23 cellular contexts compared by ENCODE assay signal in the genomic region with DNA sequence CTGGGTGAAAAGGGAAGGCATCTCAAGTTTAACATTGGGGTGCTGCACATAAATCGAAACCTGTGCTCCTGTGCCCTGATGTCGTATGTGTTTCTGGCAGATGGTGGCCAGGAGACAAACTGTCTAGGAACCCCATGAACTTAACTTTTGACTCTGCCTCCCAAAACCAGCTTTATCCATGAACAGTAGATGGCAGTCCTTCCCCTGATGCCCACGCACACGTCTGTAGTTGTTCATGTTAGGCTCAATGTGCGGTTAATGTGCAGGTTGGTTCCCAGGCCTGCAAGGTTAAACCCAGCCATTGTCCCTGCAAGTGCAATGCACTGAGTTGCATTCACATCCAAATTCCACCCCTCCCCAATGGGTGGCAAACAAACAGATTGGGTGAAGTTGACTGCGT. TPM values are rescaled to one million over a fixed set of nuclear protein-coding genes. Genes with fewer than 3 reads are reported as not detected.
DNase-seq lines count a peak whose midpoint lies in the region; ATAC-seq, FAIRE-seq and TF ChIP-seq lines count a peak whose summit lies in the region.
"Had no signal": no experiment of that assay in that cellular context is flagged by ENCODE, and none has a peak within 500 bp of the region (broad histone marks: within the 10 kb centered on the region; RNA-seq: fewer than 3 reads in every experiment).

No MANE protein-coding gene starts in this region.

- intact Hi-C loops in HepG2 (cut with micrococcal nuclease; ENCODE audit: unreplicated experiment) (no loop called here), right lobe of liver (cut with DNase I) (no loop called here)

- H3K9me3 Mint-ChIP-seq in chondrocyte (ENCODE audit: low read depth) (peaks cover 8% of the 10 kb centered on the region), type B pancreatic cell (no peaks in the 10 kb centered on the region)
- H3K9me3 Mint-ChIP-seq: natural killer cell had no signal

- no peak overlapping the region for H3K4me2 ChIP-seq in HepG2 (ENCODE audit: low read depth, low read length)

- no peak for TF ChIP-seq POLR2A in HepG2 (IDR thresholded peaks at IDR 0.05; ENCODE audit: insufficient read depth in 1 of 2, low read depth in 2 of 2, low read length in 2 of 2)
- TF ChIP-seq POLR2A in right lobe of liver (IDR thresholded peaks at IDR 0.05) = no peak
- TF ChIP-seq POLR2A in NB4 (IDR thresholded peaks at IDR 0.05; ENCODE audit: extremely low read depth, insufficient read length) = no peak
- TF ChIP-seq POLR2A in suprapubic skin (IDR thresholded peaks at IDR 0.05) = no peak

- TF ChIP-seq CTCF in HepG2 (CRISPR knock-in tag; IDR thresholded peaks at IDR 0.05) = peak; percentile 46
- no peak for TF ChIP-seq CTCF in right lobe of liver (IDR thresholded peaks at IDR 0.05)
- TF ChIP-seq CTCF in NB4 (IDR thresholded peaks at IDR 0.05; ENCODE audit: low read depth, low read length) = peak; percentile 36
- peak; percentile 14 for TF ChIP-seq CTCF in chondrocyte (IDR thresholded peaks at IDR 0.05)
- TF ChIP-seq CTCF in suprapubic skin (IDR thresholded peaks at IDR 0.05) = no peak
- no peak for TF ChIP-seq CTCF in type B pancreatic cell (conservative IDR thresholded peaks at IDR 0.05)

- no TSS peak for BruUV-seq in HepG2 (replicated peaks; lab: Mats Ljungman, UMichigan)

- H3K4me1 Mint-ChIP-seq in chondrocyte (ENCODE audit: low read depth) (peaks cover 5% of the 10 kb centered on the region), type B pancreatic cell (ENCODE audit: unreplicated experiment) (no peaks in the 10 kb centered on the region)
- H3K4me1 Mint-ChIP-seq: activated naive CD8-positive, alpha-beta T cell treated with anti-CD3 and anti-CD28 coated beads, Interleukin-2, amount 10 ng/mL, durations not matched to agents 7 days and 5 days; natural killer cell had no signal

- TF ChIP-seq EP300 in HepG2 (IDR thresholded peaks at IDR 0.05; ENCODE audit: low read depth in 2 of 2, low read length in 2 of 2) (no peak), HepG2 (CRISPR knock-in tag; IDR thresholded peaks at IDR 0.05; ENCODE audit: borderline replicate concordance) (no peak), suprapubic skin (IDR thresholded peaks at IDR 0.05) (no peak)

- H2AFZ ChIP-seq in HepG2 (ENCODE audit: low read length) = no peak overlapping the region

- no peak for TF ChIP-seq RAD21 in HepG2 (CRISPR knock-in tag; IDR thresholded peaks at IDR 0.05)

- H3K9me3 ChIP-seq in HepG2 (ENCODE audit: low read length) (peaks cover 8% of the 10 kb centered on the region), right lobe of liver (no peaks in the 10 kb centered on the region), suprapubic skin (no peaks in the 10 kb centered on the region)
- H3K9me3 ChIP-seq: gastroesophageal sphincter, Peyer's patch, tibial nerve had no signal

- no peak for DNase-seq in HepG2 (ENCODE audit: low spot score)
- no peak for DNase-seq in right lobe of liver
- peak; percentile 47 for DNase-seq in NB4 (ENCODE audit: low read depth)
- DNase-seq in chondrocyte (ENCODE audit: low spot score) = no peak
- no peak for DNase-seq in HK-2 (ENCODE audit: unreplicated experiment)
- no peak for DNase-seq in suprapubic skin (ENCODE audit: low spot score in 2 of 2)
- DNase-seq in type B pancreatic cell (ENCODE audit: extremely low spot score, unreplicated experiment) = no peak
- DNase-seq in anterior cingulate cortex (lab: John Stamatoyannopoulos, UW) = no peak
- DNase-seq: activated CD8-positive, alpha-beta memory T cell treated with anti-CD3 and anti-CD28 coated beads, Interleukin-2, amount 10 ng/mL, durations not matched to agents 7 days and 5 days; activated naive CD8-positive, alpha-beta T cell treated with anti-CD3 and anti-CD28 coated beads, Interleukin-2, amount 10 ng/mL, durations not matched to agents 7 days and 5 days; brain microvascular endothelial cell; GOT3; mesenchymal stem cell; natural killer cell; NCI-H524; Peyer's patch; stimulated activated CD4-positive, alpha-beta T cell treated with anti-CD3 and anti-CD28 coated beads, Interleukin-1b, Interleukin-23, amount 100 ng/mL, for 48 hours; stimulated activated naive CD4-positive, alpha-beta T cell treated with Interleukin-2 at 50 U/mL for 16 hours had no signal

- no peaks in the 10 kb centered on the region for H3K79me2 ChIP-seq in HepG2 (ENCODE audit: insufficient read depth, low read length)

- 11% methylated on average over 6 of the region's 6 CpGs for WGBS in HepG2 (ENCODE audit: low lambda C conversion rate)
- WGBS in right lobe of liver (ENCODE audit: insufficient coverage, low coverage, low lambda C conversion rate, missing lambda C conversion rate) = 73% methylated on average over 6 of the region's 6 CpGs
- WGBS in suprapubic skin = 86% methylated on average over 6 of the region's 6 CpGs

- H3K4me3 ChIP-seq in HepG2 (replicated peaks in 1 of 3; ENCODE audit: insufficient read depth in 1 of 3, low read depth in 2 of 3, low read length in 3 of 3) = no peak overlapping the region
- no peak overlapping the region for H3K4me3 ChIP-seq in right lobe of liver
- no peak overlapping the region for H3K4me3 ChIP-seq in NB4 (ENCODE audit: low read depth, low read length)
- no peak overlapping the region for H3K4me3 ChIP-seq in suprapubic skin
- H3K4me3 ChIP-seq: gastroesophageal sphincter, Peyer's patch, tibial nerve had no signal

- no peaks in the 10 kb centered on the region for H3K36me3 Mint-ChIP-seq in chondrocyte (ENCODE audit: low read depth)
- no peaks in the 10 kb centered on the region for H3K36me3 Mint-ChIP-seq in type B pancreatic cell
- H3K36me3 Mint-ChIP-seq: activated naive CD8-positive, alpha-beta T cell treated with anti-CD3 and anti-CD28 coated beads, Interleukin-2, amount 10 ng/mL, durations not matched to agents 7 days and 5 days; natural killer cell had no signal

- H3K9ac ChIP-seq in HepG2 (ENCODE audit: insufficient read depth, low read depth, low read length) = no peak overlapping the region

- CTCF ChIA-PET in HepG2 (lab: Yijun Ruan, JAX; ENCODE audit: low intra/inter-chr PET ratio, low total read pairs) = no interaction called here

- H3K27ac ChIP-seq in HepG2 (ENCODE audit: extremely low read length, insufficient read depth, low read length) (no peak overlapping the region), right lobe of liver (no peak overlapping the region), suprapubic skin (no peak overlapping the region)
- H3K27ac ChIP-seq: brain microvascular endothelial cell, epithelial cell of prostate, gastroesophageal sphincter, Peyer's patch, tibial nerve had no signal

- H4K20me1 ChIP-seq in HepG2 (ENCODE audit: insufficient read depth, low read length) = no peaks in the 10 kb centered on the region

- H3K36me3 ChIP-seq in HepG2 (replicated peaks in 1 of 2; ENCODE audit: control insufficient read depth in 1 of 2, insufficient read depth in 2 of 2, low read length in 2 of 2) (no peaks in the 10 kb centered on the region), right lobe of liver (no peaks in the 10 kb centered on the region), suprapubic skin (no peaks in the 10 kb centered on the region)
- H3K36me3 ChIP-seq: brain microvascular endothelial cell, gastroesophageal sphincter, Peyer's patch, tibial nerve had no signal

- no peaks in the 10 kb centered on the region for H3K4me1 ChIP-seq in HepG2 (ENCODE audit: insufficient read depth, low read length)
- H3K4me1 ChIP-seq in right lobe of liver = no peaks in the 10 kb centered on the region
- no peaks in the 10 kb centered on the region for H3K4me1 ChIP-seq in suprapubic skin
- H3K4me1 ChIP-seq: gastroesophageal sphincter, Peyer's patch, tibial nerve had no signal

- H3K27ac Mint-ChIP-seq in chondrocyte (ENCODE audit: unreplicated experiment) (no peak overlapping the region), type B pancreatic cell (no peak overlapping the region)
- H3K27ac Mint-ChIP-seq: activated CD8-positive, alpha-beta memory T cell treated with anti-CD3 and anti-CD28 coated beads, Interleukin-2, amount 10 ng/mL, durations not matched to agents 7 days and 5 days; activated naive CD8-positive, alpha-beta T cell treated with anti-CD3 and anti-CD28 coated beads, Interleukin-2, amount 10 ng/mL, durations not matched to agents 7 days and 5 days; natural killer cell had no signal

- ATAC-seq in HepG2 = peak; percentile 57; the same call in 2 of the 3 replicates
- no peak for ATAC-seq in right lobe of liver
- ATAC-seq: activated CD8-positive, alpha-beta memory T cell treated with anti-CD3 and anti-CD28 coated beads, Interleukin-2, amount 10 ng/mL, durations not matched to agents 7 days and 5 days; gastroesophageal sphincter; natural killer cell had no signal

- peaks cover 0 to 31% of the 10 kb centered on the region in 2 experiments; a peak in 2 of 5 replicates for H3K27me3 ChIP-seq in HepG2 (ENCODE audit: control insufficient read depth in 1 of 2, insufficient read depth in 2 of 2, low read length in 2 of 2)
- H3K27me3 ChIP-seq in right lobe of liver = no peaks in the 10 kb centered on the region
- peaks cover 17% of the 10 kb centered on the region for H3K27me3 ChIP-seq in suprapubic skin
- H3K27me3 ChIP-seq: Peyer's patch had no signal

- FAIRE-seq in HepG2 (lab: Jason Lieb, UNC) = peak; percentile 23
- FAIRE-seq: G401.6 had no signal

- POLR2A ChIA-PET in HepG2 (lab: Yijun Ruan, JAX) = no interaction called here

- peaks cover 62% of the 10 kb centered on the region for H3K27me3 Mint-ChIP-seq in chondrocyte (ENCODE audit: low read depth)
- H3K27me3 Mint-ChIP-seq in type B pancreatic cell = peaks cover 48% of the 10 kb centered on the region

- H3K4me3 Mint-ChIP-seq in chondrocyte (ENCODE audit: unreplicated experiment) (no peak overlapping the region), type B pancreatic cell (no peak overlapping the region)
- H3K4me3 Mint-ChIP-seq: activated CD8-positive, alpha-beta memory T cell treated with anti-CD3 and anti-CD28 coated beads, Interleukin-2, amount 10 ng/mL, durations not matched to agents 7 days and 5 days; activated naive CD8-positive, alpha-beta T cell treated with anti-CD3 and anti-CD28 coated beads, Interleukin-2, amount 10 ng/mL, durations not matched to agents 7 days and 5 days; natural killer cell had no signal

- in situ Hi-C loops in HepG2 (cut with HindIII; ENCODE audit: extremely low pct_ligation_motif_present, low pct_unique_long_range_greater_than_20kb) = no loop called here

RNA-seq across cellular contexts. Expression of a gene that starts 44.1 kb away (rescaled TPM):
- not detected in 2 replicates for total RNA-seq in HepG2 (2016; rRNA removed; fragmentation: Illumina TruSeq; extraction: Trizol)
- total RNA-seq in HepG2 (2016; cell fraction: cytosol; rRNA removed; fragmentation: Illumina TruSeq; extraction: Trizol; ENCODE audit: low read depth) = not detected in 2 replicates
- total RNA-seq in HepG2 (2016; cell fraction: insoluble cytoplasmic fraction; rRNA removed; fragmentation: Illumina TruSeq; extraction: Trizol) = not detected in 2 replicates
- total RNA-seq in HepG2 (2016; cell fraction: membrane; rRNA removed; fragmentation: Illumina TruSeq; extraction: Trizol) = not detected in 2 replicates
- not detected in 2 replicates for total RNA-seq in HepG2 (2016; cell fraction: nucleus; rRNA removed; fragmentation: Illumina TruSeq; extraction: Trizol)
- polyA plus RNA-seq in HepG2 (2011; rRNA removed) = not detected in 2 replicates
- not detected in 2 replicates for polyA plus RNA-seq in HepG2 (2011; cell fraction: cytosol; rRNA removed)
- polyA plus RNA-seq in HepG2 (2011; cell fraction: nucleus; rRNA removed) = not detected in 2 replicates
- not detected in 2 replicates for polyA plus RNA-seq in HepG2 (2012)
- not detected in 2 replicates for polyA plus RNA-seq in HepG2 (2016; cell fraction: cytosol; fragmentation: Illumina TruSeq; extraction: Trizol; ENCODE audit: low read depth)
- polyA plus RNA-seq in HepG2 (2016; cell fraction: insoluble cytoplasmic fraction; fragmentation: Illumina TruSeq; extraction: Trizol; ENCODE audit: low read depth) = not detected in 2 replicates
- not detected in 2 replicates for polyA plus RNA-seq in HepG2 (2016; cell fraction: membrane; fragmentation: Illumina TruSeq; extraction: Trizol; ENCODE audit: low read depth)
- polyA plus RNA-seq in HepG2 (2016; cell fraction: nucleus; fragmentation: Illumina TruSeq; extraction: Trizol; ENCODE audit: insufficient read depth, low read depth) = not detected in 2 replicates
- polyA minus RNA-seq in HepG2 (2011; rRNA and poly(A)+ RNA removed; ENCODE audit: low replicate concordance) = not detected in 2 replicates
- polyA minus RNA-seq in HepG2 (2011; cell fraction: cytosol; rRNA and poly(A)+ RNA removed) = not detected in 2 replicates
- not detected in 2 replicates for polyA minus RNA-seq in HepG2 (2011; cell fraction: nucleus; rRNA and poly(A)+ RNA removed)
- not detected for total RNA-seq in right lobe of liver
- total RNA-seq in chondrocyte = not detected in 3 replicates
- total RNA-seq in suprapubic skin = under 1 TPM in 1 of 4 donors, not detected in 3; 0.38 TPM
- total RNA-seq in type B pancreatic cell (ENCODE audit: low replicate concordance) = 0.68 TPM in 1 of 2 replicates, not detected in the other
- total RNA-seq: activated naive CD8-positive, alpha-beta T cell treated with anti-CD3 and anti-CD28 coated beads, Interleukin-2, amount 10 ng/mL, durations not matched to agents 7 days and 5 days; dermis microvascular lymphatic vessel endothelial cell; Peyer's patch had no signal

Comparison
In these comparisons a context has a peak if more than half of its experiments do, and no peak if none do; other contexts are left out.
1. CTCF ChIP-seq: peak in HepG2 (single experiment), NB4 (single experiment) and chondrocyte (single experiment); none in right lobe of liver (0 of 4), suprapubic skin (0 of 2) and type B pancreatic cell (single experiment).